ENCODE assay signal across 8 cellular contexts in the genomic region with DNA sequence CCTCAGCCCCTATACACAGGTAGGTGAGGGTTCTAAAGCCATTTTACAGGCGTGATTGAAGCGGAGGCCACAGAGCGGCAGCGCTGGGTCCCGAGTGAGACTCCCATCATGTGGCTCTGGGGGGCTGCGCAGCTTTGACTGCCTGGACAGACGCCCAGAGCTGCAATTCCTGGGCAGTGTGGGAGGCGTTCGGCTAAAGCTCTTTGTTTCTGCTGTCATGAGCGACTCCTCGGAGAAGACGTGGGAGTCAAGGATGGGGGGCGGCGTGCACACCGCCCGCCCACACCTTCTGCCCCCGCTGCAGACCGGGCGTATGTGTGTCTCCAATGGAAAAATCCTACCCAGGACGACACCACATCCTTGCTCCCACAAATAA. TPM values are rescaled to one million over a fixed set of nuclear protein-coding genes. Genes with fewer than 3 reads are reported as not detected.
A peak's percentile ranks its signal among the peaks of the same experiment; 100 is the strongest.
DNase-seq lines count a peak whose midpoint lies in the region; ATAC-seq and TF ChIP-seq lines count a peak whose summit lies in the region.

No MANE protein-coding gene starts in this region.

- H3K27me3 Mint-ChIP-seq in T-cell (no peaks in the 10 kb centered on the region), neural crest cell (ENCODE audit: low read depth) (peaks cover 48% of the 10 kb centered on the region)

- H3K4me1 ChIP-seq in esophagus squamous epithelium (peaks cover 14 to 67% (median 26%) of the 10 kb centered on the region in 3 donors), PC-3 (ENCODE audit: insufficient read depth, low read length) (peaks cover 33% of the 10 kb centered on the region)

- no peaks in the 10 kb centered on the region for H3K9me2 ChIP-seq in PC-3 (replicated peaks; ENCODE audit: low read length)

- H3K27ac Mint-ChIP-seq in T-cell, result peak overlapping the region; percentile 76 to 88
- H3K27ac Mint-ChIP-seq in neural crest cell (ENCODE audit: unreplicated experiment), result peak overlapping the region; percentile 3

- DNase-seq in EL (peak; percentile 8), T-cell (peak in 4 of 34 experiments; percentile 22 to 39 (median 30)), esophagus squamous epithelium (lab: John Stamatoyannopoulos, UW) (no peak), neural crest cell (ENCODE audit: low read depth, low spot score) (peak; percentile 20), PC-3 (no peak), NCI-H2029 treated with DMSO at 0.1 percent for 48 hours (lab: John Stamatoyannopoulos, UW) (no peak), SIG-M5 (lab: John Stamatoyannopoulos, UW) (no peak)

- H3K79me2 ChIP-seq in PC-3 (ENCODE audit: low read length), result no peaks in the 10 kb centered on the region

- POLR2A ChIA-PET in T-cell (lab: Charles Lee) (interaction anchor here (0.6 to 2.9 kb wide), 8 partner anchors 23 to 1983 kb away, joined by 3 to 59 read pairs (median 3); a partner anchor contains a TSS), PC-3 (lab: Charles Lee; ENCODE audit: unreplicated experiment) (no interaction called here)

- ATAC-seq in T-cell (replicated peaks in 1 of 4), result no peak
- ATAC-seq in PC-3, result no peak
- no peak for ATAC-seq in HG02938 (IDR thresholded peaks at IDR 0.05; ENCODE audit: unreplicated experiment)

- H3K4me1 Mint-ChIP-seq in T-cell, result peaks cover 50 to 66% (median 64%) of the 10 kb centered on the region in 3 donors
- peaks cover 21% of the 10 kb centered on the region for H3K4me1 Mint-ChIP-seq in neural crest cell

- BruUV-seq in PC-3 (replicated peaks; lab: Mats Ljungman, UMichigan), result no TSS peak

- H3K36me3 ChIP-seq in esophagus squamous epithelium (peaks cover 0 to 5% (median 0%) of the 10 kb centered on the region in 3 donors), PC-3 (ENCODE audit: low read depth, low read length) (no peaks in the 10 kb centered on the region)

- H3K9me3 Mint-ChIP-seq in T-cell (no peaks in the 10 kb centered on the region), neural crest cell (no peaks in the 10 kb centered on the region)

- TF ChIP-seq CTCF in esophagus squamous epithelium (IDR thresholded peaks at IDR 0.05) (no peak), neural crest cell (conservative IDR thresholded peaks at IDR 0.05) (no peak), PC-3 (conservative IDR thresholded peaks at IDR 0.05; ENCODE audit: low read depth, low read length) (no peak)

- no peak overlapping the region for H3K9ac ChIP-seq in PC-3 (ENCODE audit: low read length)

- H3K36me3 Mint-ChIP-seq in T-cell (peaks cover 12% of the 10 kb centered on the region), neural crest cell (ENCODE audit: low read depth) (no peaks in the 10 kb centered on the region)

- intact Hi-C loops in esophagus squamous epithelium (cut with DNase I), result no loop called here
- intact Hi-C loops in PC-3 (cut with micrococcal nuclease), result no loop called here

- no peak overlapping the region for H2AFZ ChIP-seq in PC-3 (ENCODE audit: low read length)

- H3F3A ChIP-seq in PC-3 (ENCODE audit: low read length, unreplicated experiment), result no peaks in the 10 kb centered on the region

- H3K27me3 ChIP-seq in esophagus squamous epithelium, result peaks cover 0 to 53% (median 0%) of the 10 kb centered on the region in 4 donors
- peaks cover 36% of the 10 kb centered on the region for H3K27me3 ChIP-seq in PC-3 (ENCODE audit: low read length)

- WGBS in esophagus squamous epithelium, 2 donors, result 47 to 50% methylated on average over 2 to 3 of the region's 20 CpGs

- no peak overlapping the region for H3K4me2 ChIP-seq in PC-3 (ENCODE audit: low read length)

- CTCF ChIA-PET in T-cell (lab: Charles Lee), result interaction anchor here (0.8 to 4.3 kb wide), 8 partner anchors 9 to 480 kb away, joined by 3 to 25 read pairs (median 4); no protein-coding TSS in a partner anchor
- CTCF ChIA-PET in PC-3 (lab: Charles Lee), result no interaction called here

- H3K4me3 ChIP-seq in esophagus squamous epithelium (peak overlapping the region; percentile 52 to 86 (median 62)), PC-3 (ENCODE audit: low read length) (no peak overlapping the region)

- no peak for TF ChIP-seq POLR2A in esophagus squamous epithelium (IDR thresholded peaks at IDR 0.05)

- H4K20me1 ChIP-seq in PC-3 (ENCODE audit: low read length), result no peaks in the 10 kb centered on the region

- H3K27ac ChIP-seq in esophagus squamous epithelium (peak overlapping the region; percentile 79 to 92 (median 86)), PC-3 (ENCODE audit: low read length) (no peak overlapping the region)

- H3K9me3 ChIP-seq in esophagus squamous epithelium (no peaks in the 10 kb centered on the region), PC-3 (ENCODE audit: low read length) (no peaks in the 10 kb centered on the region)

- H3K4me3 Mint-ChIP-seq in T-cell (peak overlapping the region; percentile 89 to 98 (median 92)), neural crest cell (peak overlapping the region; percentile 84)

RNA-seq across cellular contexts. Expression of a gene that starts 0.9 kb away (rescaled TPM):
- 100 to 1,000 TPM; 209 to 386 (median 323) TPM for total RNA-seq in T-cell
- total RNA-seq in esophagus squamous epithelium, result 10 to 100 TPM in 3 of 4 donors, 1 to 10 TPM in 1; 2.4 to 22.7 (median 17.6) TPM
- total RNA-seq in neural crest cell, result 16.1 and 16.7 TPM in 2 replicates
- total RNA-seq in PC-3 (2014; rRNA removed), result 0.40 and 5.8 TPM in 2 replicates

Comparison
In these comparisons a context has a peak if more than half of its experiments do, and no peak if none do; other contexts are left out.
1. DNase-seq: peak in EL (single experiment) and neural crest cell (single experiment); none in esophagus squamous epithelium (single experiment), PC-3 (single experiment), NCI-H2029 treated with DMSO at 0.1 percent for 48 hours (single experiment) and SIG-M5 (single experiment).
2. RNA of a gene that starts 0.9 kb away (total RNA-seq): 209 to 386 TPM in T-cell; 2.4 to 22.7 TPM in esophagus squamous epithelium, 16.1 to 16.7 TPM in neural crest cell and 0.40 to 5.8 TPM in PC-3; every median in the first group is over 4 times any median in the second.